In the genomic region with DNA sequence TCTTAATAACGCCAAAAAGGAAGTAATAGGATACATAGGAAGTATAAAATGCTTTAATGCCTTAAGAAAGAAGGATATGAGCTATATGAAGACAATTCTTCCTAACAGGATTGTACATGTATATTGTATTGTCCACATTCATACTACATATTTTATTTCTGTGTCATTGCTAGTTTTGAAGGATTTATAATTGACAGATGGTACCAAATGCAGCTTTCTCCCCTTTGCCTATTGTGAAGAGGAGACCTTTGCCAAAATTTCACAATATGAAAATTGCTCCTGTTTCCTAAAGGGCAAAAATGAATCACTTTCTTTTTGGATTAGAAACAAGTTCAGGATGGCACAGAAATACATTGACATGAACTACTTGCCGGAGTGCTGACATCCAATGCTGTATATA, we compare ENCODE assay signal across 17 cellular contexts. TPM values are rescaled to one million over a fixed set of nuclear protein-coding genes. Genes with fewer than 3 reads are reported as not detected.
"Had no signal": no experiment of that assay in that cellular context is flagged by ENCODE, and none has a peak within 500 bp of the region (broad histone marks: within the 10 kb centered on the region; RNA-seq: fewer than 3 reads in every experiment).

No MANE protein-coding gene starts in this region.

- H3K4me3 Mint-ChIP-seq: activated CD4-positive, alpha-beta T cell treated with anti-CD3 and anti-CD28 coated beads for 36 hours; activated naive CD4-positive, alpha-beta T cell treated with anti-CD3 and anti-CD28 coated beads, Interleukin-2, amount 50 U/mL, for 24 hours; neural crest cell; stimulated activated naive B cell treated with anti-CD40 and anti-IgM and Interleukin-4, amounts not matched to agents 10 μg/mL and 1 μg/mL and 100 μg/mL, for 72 hours had no signal

- H3K9me3 ChIP-seq: upper lobe of right lung had no signal

- H3K27ac Mint-ChIP-seq: activated CD4-positive, alpha-beta T cell treated with anti-CD3 and anti-CD28 coated beads for 36 hours; activated naive CD4-positive, alpha-beta T cell treated with anti-CD3 and anti-CD28 coated beads, Interleukin-2, amount 50 U/mL, for 24 hours; stimulated activated naive B cell treated with anti-CD40 and anti-IgM and Interleukin-4, amounts not matched to agents 10 μg/mL and 1 μg/mL and 100 μg/mL, for 72 hours had no signal

- H3K36me3 Mint-ChIP-seq: activated naive CD4-positive, alpha-beta T cell treated with anti-CD3 and anti-CD28 coated beads, Interleukin-2, amount 50 U/mL, for 24 hours; stimulated activated naive B cell treated with anti-CD40 and anti-IgM and Interleukin-4, amounts not matched to agents 10 μg/mL and 1 μg/mL and 100 μg/mL, for 72 hours had no signal

- H3K4me1 Mint-ChIP-seq: neural crest cell; stimulated activated naive B cell treated with anti-CD40 and anti-IgM and Interleukin-4, amounts not matched to agents 10 μg/mL and 1 μg/mL and 100 μg/mL, for 72 hours had no signal

- DNase-seq: activated CD4-positive, alpha-beta T cell treated with anti-CD3 and anti-CD28 coated beads for 36 hours; activated CD4-positive, alpha-beta T cell treated with anti-CD3 and anti-CD28 coated beads, Interleukin-2, amount 50 U/mL, for 48 hours; activated gamma-delta T cell; dorsolateral prefrontal cortex; foreskin melanocyte; glutamatergic neuron; hypothalamus; kidney; retina; stimulated activated naive B cell treated with anti-CD40 and anti-IgM and Interleukin-4, amounts not matched to agents 10 μg/mL and 1 μg/mL and 100 μg/mL, for 72 hours; upper lobe of right lung had no signal

- H3K9me3 Mint-ChIP-seq: stimulated activated naive B cell treated with anti-CD40 and anti-IgM and Interleukin-4, amounts not matched to agents 10 μg/mL and 1 μg/mL and 100 μg/mL, for 72 hours had no signal

- FAIRE-seq: colon, kidney, TTC549 had no signal

- H3K27me3 Mint-ChIP-seq: activated CD4-positive, alpha-beta T cell treated with anti-CD3 and anti-CD28 coated beads for 36 hours; activated naive CD4-positive, alpha-beta T cell treated with anti-CD3 and anti-CD28 coated beads, Interleukin-2, amount 50 U/mL, for 24 hours had no signal

- H3K27me3 ChIP-seq: upper lobe of right lung had no signal

- H3K4me3 ChIP-seq: dorsolateral prefrontal cortex, upper lobe of right lung had no signal

- H3K36me3 ChIP-seq: upper lobe of right lung had no signal

- H3K4me1 ChIP-seq: upper lobe of right lung had no signal

- H3K27ac ChIP-seq: dorsolateral prefrontal cortex, upper lobe of right lung had no signal

RNA-seq across cellular contexts. Expression of a gene that starts 34.8 kb away (rescaled TPM):
- total RNA-seq: cardiac septum, lung microvascular endothelial cell, neural crest cell had no signal
